ENCODE assay signal across 14 cellular contexts in the genomic region with DNA sequence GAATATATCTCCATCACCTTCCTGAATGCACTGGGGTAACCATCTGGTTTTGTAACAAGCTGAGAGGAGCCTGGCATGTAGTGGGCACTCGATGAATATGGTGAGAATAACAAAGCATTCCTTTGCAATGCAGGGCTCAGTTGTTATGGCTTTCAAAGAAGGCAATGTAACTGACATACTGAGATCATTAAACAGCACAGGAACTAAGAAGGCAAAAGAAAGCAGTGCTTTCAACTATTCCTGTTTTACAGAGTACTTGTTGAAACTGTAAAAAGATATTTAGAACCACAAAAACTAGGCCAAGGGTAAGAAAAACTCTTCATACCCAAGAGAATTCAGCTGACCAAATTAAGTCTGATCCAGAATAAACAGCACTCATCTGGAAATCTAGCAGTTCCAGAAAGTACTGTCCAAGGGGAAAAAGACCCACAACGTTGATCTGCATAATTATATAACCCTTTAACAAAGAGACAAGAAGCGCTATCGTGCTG.
DNase-seq lines count a peak whose midpoint lies in the region; ATAC-seq and TF ChIP-seq lines count a peak whose summit lies in the region.
"Had no signal": no experiment of that assay in that cellular context is flagged by ENCODE, and none has a peak within 500 bp of the region (broad histone marks: within the 10 kb centered on the region; RNA-seq: fewer than 3 reads in every experiment).

No MANE protein-coding gene starts in this region.

- peak; percentile 20 for DNase-seq in Ammon's horn (ENCODE audit: low spot score)
- no peak for DNase-seq in left cardiac atrium
- no peak for DNase-seq in psoas muscle
- DNase-seq in NCI-H1105 treated with DMSO at 0.1 percent for 48 hours (lab: John Stamatoyannopoulos, UW) = no peak
- no peak for DNase-seq in effector CD4-positive, alpha-beta T cell
- DNase-seq in NCI-H2227 (lab: John Stamatoyannopoulos, UW; ENCODE audit: unreplicated experiment) = no peak
- DNase-seq: MV-4-11, NCI-H2227 treated with DMSO at 0.1 percent for 48 hours, transverse colon had no signal

- no peaks in the 10 kb centered on the region for H3K4me1 ChIP-seq in psoas muscle

- peak overlapping the region in 1 of 5 experiments; percentile 4 for H3K4me3 Mint-ChIP-seq in brain

- ATAC-seq in left cardiac atrium = peak; percentile 75 to 77
- ATAC-seq in psoas muscle = no peak
- no peak for ATAC-seq in HG03439 (IDR thresholded peaks at IDR 0.05; ENCODE audit: unreplicated experiment)
- ATAC-seq: activated CD4-positive, CD25-positive, alpha-beta regulatory T cell treated with anti-CD3 and anti-CD28 coated beads, Interleukin-2, amount 50 U/mL, for 24 hours; left lobe of liver had no signal

- H3K4me3 ChIP-seq in psoas muscle = no peak overlapping the region
- H3K4me3 ChIP-seq: smooth muscle cell, transverse colon had no signal

- no peak for TF ChIP-seq CTCF in brain (conservative IDR thresholded peaks at IDR 0.05)
- no peak for TF ChIP-seq CTCF in psoas muscle (IDR thresholded peaks at IDR 0.05)

- H3K27me3 Mint-ChIP-seq in brain = no peaks in the 10 kb centered on the region

- intact Hi-C loops in left cardiac atrium (cut with DNase I) = no loop called here
- intact Hi-C loops in psoas muscle (cut with DNase I) = no loop called here

- WGBS in psoas muscle, 3 donors = 60 to 68% (median 63%) methylated on average over 4 of the region's 4 CpGs

- H3K9me3 ChIP-seq in psoas muscle = no peaks in the 10 kb centered on the region
- H3K9me3 ChIP-seq: transverse colon had no signal

- peaks cover 0 to 12% (median 6%) of the 10 kb centered on the region in 5 experiments for H3K9me3 Mint-ChIP-seq in brain

- peak overlapping the region; percentile 16 for H3K27ac ChIP-seq in psoas muscle
- H3K27ac ChIP-seq: transverse colon had no signal

- H3K36me3 ChIP-seq in psoas muscle (ENCODE audit: insufficient read depth in 1 of 2, low read depth in 1 of 2) = no peaks in the 10 kb centered on the region
- H3K36me3 ChIP-seq: transverse colon had no signal

- no peaks in the 10 kb centered on the region for H3K27me3 ChIP-seq in psoas muscle (ENCODE audit: insufficient read depth in 3 of 3, low read length in 2 of 3)
- H3K27me3 ChIP-seq: transverse colon had no signal

- H3K27ac Mint-ChIP-seq in brain = peak overlapping the region; percentile 59 to 96 (median 89)

- H3K36me3 Mint-ChIP-seq in brain = peaks cover 29% of the 10 kb centered on the region

- peaks cover 22% of the 10 kb centered on the region for H3K4me1 Mint-ChIP-seq in brain

Comparison
In these comparisons a context has a peak if more than half of its experiments do, and no peak if none do; other contexts are left out.
1. ATAC-seq: peak in left cardiac atrium (2 of 2); none in psoas muscle (0 of 4) and HG03439 (single experiment).